9 cellular contexts compared by ENCODE assay signal in genomic region chr9:4382722-4383317, GRCh38.
DNase-seq lines count a peak whose midpoint lies in the region; ATAC-seq and TF ChIP-seq lines count a peak whose summit lies in the region.
"Had no signal": no experiment of that assay in that cellular context is flagged by ENCODE, and none has a peak within 500 bp of the region (broad histone marks: within the 10 kb centered on the region; RNA-seq: fewer than 3 reads in every experiment).

No MANE protein-coding gene starts in this region.

- H2AK5ac ChIP-seq in mesenchymal stem cell (ENCODE audit: low read length, severe bottlenecking): peak overlapping the region; percentile 28

- no peak overlapping the region for H2BK15ac ChIP-seq in mesenchymal stem cell (ENCODE audit: low read depth, poor library complexity, severe bottlenecking)

- H3K36me3 Mint-ChIP-seq in Calu3 (ENCODE audit: insufficient read depth, unreplicated experiment): peaks cover 4% of the 10 kb centered on the region
- H3K36me3 Mint-ChIP-seq: T-cell had no signal

- DNase-seq in Calu3 (peak; percentile 4), NCI-H1105 treated with DMSO at 0.1 percent for 48 hours (lab: John Stamatoyannopoulos, UW) (peak; percentile 74), brain microvascular endothelial cell (peak; percentile 28), mesenchymal stem cell (peak; percentile 40), epidermal melanocyte (ENCODE audit: insufficient read length, low spot score) (no peak)
- DNase-seq in activated effector memory CD4-positive, alpha-beta T cell treated with Interleukin-2 at 50 U/mL for 16 hours: no peak

- H3K27ac ChIP-seq in brain microvascular endothelial cell: no peak overlapping the region
- H3K27ac ChIP-seq in mesenchymal stem cell (ENCODE audit: low read length, poor library complexity, severe bottlenecking): no peak overlapping the region

- no peak overlapping the region for H3K27ac Mint-ChIP-seq in Calu3 (ENCODE audit: unreplicated experiment)
- H3K27ac Mint-ChIP-seq: T-cell had no signal

- 72% methylated on average over 4 of the region's 4 CpGs for WGBS in mesenchymal stem cell

- H2BK5ac ChIP-seq in mesenchymal stem cell (ENCODE audit: low read depth, low read length, poor library complexity, severe bottlenecking): no peak overlapping the region

- in situ Hi-C loops in brain microvascular endothelial cell (cut with HindIII; ENCODE audit: low pct_ligation_motif_present, low sequenced_read_pairs): no loop called here

- no TSS peak for BruUV-seq in Calu3 (replicated peaks; lab: Mats Ljungman, UMichigan)

- H3K18ac ChIP-seq in mesenchymal stem cell (ENCODE audit: low read depth in 1 of 2, low read length in 2 of 2): no peak overlapping the region

- H3K4me1 ChIP-seq in mesenchymal stem cell (ENCODE audit: control insufficient read depth, insufficient read depth, low read depth, low read length): no peaks in the 10 kb centered on the region

- no peaks in the 10 kb centered on the region for H3K9me3 Mint-ChIP-seq in Calu3 (ENCODE audit: low read depth, unreplicated experiment)
- H3K9me3 Mint-ChIP-seq: T-cell had no signal

- no peak overlapping the region for H3K9ac ChIP-seq in mesenchymal stem cell (ENCODE audit: low read length)

- TF ChIP-seq CTCF in Calu3 (IDR thresholded peaks at IDR 0.05; ENCODE audit: unreplicated experiment): peak; percentile 29
- TF ChIP-seq CTCF in brain microvascular endothelial cell (IDR thresholded peaks at IDR 0.05; ENCODE audit: low read depth, low read length, missing control alignments): peak; percentile 59

- no peak overlapping the region for H3K23ac ChIP-seq in mesenchymal stem cell (ENCODE audit: low read length in 2 of 2)

- H3K4me2 ChIP-seq in mesenchymal stem cell (ENCODE audit: low read length, poor library complexity, severe bottlenecking): no peak overlapping the region

- H3K79me1 ChIP-seq in mesenchymal stem cell (replicated peaks; ENCODE audit: low read length, poor library complexity, severe bottlenecking): no peaks in the 10 kb centered on the region

- H3K27me3 Mint-ChIP-seq in Calu3 (ENCODE audit: unreplicated experiment): no peaks in the 10 kb centered on the region

- no peaks in the 10 kb centered on the region for H3K4me1 Mint-ChIP-seq in Calu3 (ENCODE audit: low read depth, unreplicated experiment)

- no peak overlapping the region for H2BK120ac ChIP-seq in mesenchymal stem cell (ENCODE audit: low read depth, low read length)

- CTCF ChIA-PET in Calu3 (lab: Charles Lee): interaction anchor here (0.6 to 1.5 kb wide), 2 partner anchors 164 to 257 kb away, joined by 3 to 6 read pairs; no protein-coding TSS in a partner anchor

- no peak overlapping the region for H2AFZ ChIP-seq in mesenchymal stem cell (ENCODE audit: low read depth, low read length)

- no peak overlapping the region for H3K4me3 Mint-ChIP-seq in Calu3 (ENCODE audit: low read depth, unreplicated experiment)
- H3K4me3 Mint-ChIP-seq: T-cell had no signal

- H3K9me3 ChIP-seq in mesenchymal stem cell (ENCODE audit: control insufficient read depth, low read length): no peaks in the 10 kb centered on the region

- ATAC-seq in GM19043 (IDR thresholded peaks at IDR 0.05; ENCODE audit: low read depth, unreplicated experiment) (peak; percentile 46), HG03095 (IDR thresholded peaks at IDR 0.05; ENCODE audit: unreplicated experiment) (no peak)

- no peak overlapping the region for H2BK12ac ChIP-seq in mesenchymal stem cell (ENCODE audit: low read length in 2 of 2)

- intact Hi-C loops in Calu3 (cut with micrococcal nuclease; ENCODE audit: unreplicated experiment): loop anchor here (2.0 to 10.0 kb wide), 2 partner anchors 162 to 258 kb away; no protein-coding TSS in a partner anchor

- no peak overlapping the region for H4K91ac ChIP-seq in mesenchymal stem cell (ENCODE audit: low read length)

- H3K4ac ChIP-seq in mesenchymal stem cell (ENCODE audit: low read depth in 1 of 2, low read length in 2 of 2): no peak overlapping the region

- H3K27me3 ChIP-seq in brain microvascular endothelial cell (replicated peaks): no peaks in the 10 kb centered on the region
- no peaks in the 10 kb centered on the region for H3K27me3 ChIP-seq in mesenchymal stem cell (ENCODE audit: control insufficient read depth in 1 of 2, insufficient read depth in 1 of 2, low read length in 2 of 2)

- no peak overlapping the region for H3K14ac ChIP-seq in mesenchymal stem cell (ENCODE audit: low read length in 2 of 2)

- H3K36me3 ChIP-seq in brain microvascular endothelial cell (replicated peaks): no peaks in the 10 kb centered on the region
- no peaks in the 10 kb centered on the region for H3K36me3 ChIP-seq in mesenchymal stem cell (ENCODE audit: control insufficient read depth in 1 of 2, insufficient read depth in 2 of 2, low read depth in 1 of 2, low read length in 2 of 2)

- H4K8ac ChIP-seq in mesenchymal stem cell (ENCODE audit: low read length): no peak overlapping the region

- H3K4me3 ChIP-seq in brain microvascular endothelial cell (ENCODE audit: low read depth, low read length) (no peak overlapping the region), mesenchymal stem cell (ENCODE audit: insufficient read depth in 1 of 2, low read depth in 1 of 2, low read length in 2 of 2) (no peak overlapping the region)

Comparison
In these comparisons a context has a peak if more than half of its experiments do, and no peak if none do; other contexts are left out.
1. DNase-seq: peak in Calu3 (single experiment), NCI-H1105 treated with DMSO at 0.1 percent for 48 hours (single experiment), brain microvascular endothelial cell (single experiment) and mesenchymal stem cell (single experiment); none in activated effector memory CD4-positive, alpha-beta T cell treated with Interleukin-2 at 50 U/mL for 16 hours (single experiment) and epidermal melanocyte (single experiment).